ENCODE assay signal across 16 cellular contexts in the genomic region with DNA sequence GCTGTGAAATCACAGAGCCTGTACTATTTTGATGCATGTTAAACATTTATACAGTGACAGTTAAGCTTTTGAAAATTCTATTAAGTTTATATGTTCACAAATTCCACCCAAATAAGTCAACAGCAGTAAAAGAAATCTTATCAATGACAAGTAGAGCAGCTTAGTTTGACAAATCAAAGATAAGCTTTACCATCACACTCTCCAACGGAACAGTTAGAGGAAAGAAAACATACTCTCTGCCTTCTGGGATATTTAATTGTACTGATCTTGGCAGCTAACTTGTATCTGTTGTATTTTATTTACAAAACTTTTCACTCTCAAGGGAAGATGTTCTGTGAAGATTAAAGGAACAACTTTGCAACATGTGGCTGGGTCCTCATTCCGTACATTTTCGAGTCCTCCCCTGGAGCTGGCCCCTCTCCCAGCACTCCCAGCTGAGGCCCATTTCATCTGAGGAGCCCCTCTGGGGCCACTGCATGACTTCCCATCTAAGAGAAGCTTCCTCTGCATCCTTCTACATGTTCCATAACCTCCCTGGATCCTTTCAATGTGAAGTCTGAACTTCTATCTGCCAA.
DNase-seq lines count a peak whose midpoint lies in the region; ATAC-seq and TF ChIP-seq lines count a peak whose summit lies in the region.
"Had no signal": no experiment of that assay in that cellular context is flagged by ENCODE, and none has a peak within 500 bp of the region (broad histone marks: within the 10 kb centered on the region; RNA-seq: fewer than 3 reads in every experiment).

No MANE protein-coding gene starts in this region.

- H3K27ac Mint-ChIP-seq in mesothelial cell of epicardium, result peak overlapping the region; percentile 25
- H3K27ac Mint-ChIP-seq: activated T-helper 17 cell treated with anti-CD3 and anti-CD28 coated beads, Interleukin-2, amount 50 U/mL, for 72 hours had no signal

- no peak for ATAC-seq in HG03342 (IDR thresholded peaks at IDR 0.05; ENCODE audit: unreplicated experiment)
- ATAC-seq: activated T-helper 17 cell treated with anti-CD3 and anti-CD28 coated beads, Interleukin-2, amount 50 U/mL, for 72 hours had no signal

- no peak for TF ChIP-seq POLR2A in transverse colon (IDR thresholded peaks at IDR 0.05)

- H3K9me3 ChIP-seq in transverse colon, result no peaks in the 10 kb centered on the region
- H3K9me3 ChIP-seq: pancreas had no signal

- H3K27me3 ChIP-seq in transverse colon, result no peaks in the 10 kb centered on the region
- H3K27me3 ChIP-seq: pancreas had no signal

- no peak overlapping the region for H3K4me3 Mint-ChIP-seq in mesothelial cell of epicardium
- H3K4me3 Mint-ChIP-seq: activated T-helper 17 cell treated with anti-CD3 and anti-CD28 coated beads, Interleukin-2, amount 50 U/mL, for 72 hours had no signal

- DNase-seq in cardiac fibroblast (ENCODE audit: low read depth in 2 of 2) (peak; percentile 51 to 89), fibroblast of villous mesenchyme (ENCODE audit: low read depth) (peak; percentile 91), mesothelial cell of epicardium (ENCODE audit: low spot score in 2 of 2, unreplicated experiment in 2 of 2) (no peak), transverse colon (peak; percentile 39), cerebellar nuclear complex (lab: John Stamatoyannopoulos, UW) (no peak), dedifferentiated amniotic fluid mesenchymal stem cell (ENCODE audit: extremely low spot score) (no peak), midbrain (lab: John Stamatoyannopoulos, UW) (no peak)
- DNase-seq: activated CD8-positive, alpha-beta memory T cell treated with anti-CD3 and anti-CD28 coated beads for 24 hours; amniotic stem cell; HCEC 1CT; SW 1271; WERI-Rb-1 had no signal

- 0 to 44% methylated on average over 1 to 3 of the region's 3 CpGs for WGBS in transverse colon (ENCODE audit: low coverage in 1 of 2), 2 donors

- intact Hi-C loops in transverse colon (cut with DNase I; ENCODE audit: low total_unique reads), result no loop called here

- no peaks in the 10 kb centered on the region for H3K27me3 Mint-ChIP-seq in mesothelial cell of epicardium (ENCODE audit: low read depth)

- peak overlapping the region in 3 of 4 donors; percentile 0 to 58 (median 35) for H3K27ac ChIP-seq in transverse colon
- H3K27ac ChIP-seq: pancreas, WERI-Rb-1 had no signal

- TF ChIP-seq EP300 in transverse colon (IDR thresholded peaks at IDR 0.05; ENCODE audit: low read depth), result no peak

- H3K4me1 Mint-ChIP-seq in mesothelial cell of epicardium, result peaks cover 41% of the 10 kb centered on the region
- H3K4me1 Mint-ChIP-seq: activated T-helper 17 cell treated with anti-CD3 and anti-CD28 coated beads, Interleukin-2, amount 50 U/mL, for 72 hours had no signal

- TF ChIP-seq CTCF in cardiac fibroblast (IDR thresholded peaks at IDR 0.05; ENCODE audit: low read depth, low read length) (no peak), fibroblast of villous mesenchyme (IDR thresholded peaks at IDR 0.05; ENCODE audit: insufficient read depth, low read depth, low read length) (no peak), mesothelial cell of epicardium (IDR thresholded peaks at IDR 0.05; ENCODE audit: unreplicated experiment) (no peak), transverse colon (IDR thresholded peaks at IDR 0.05) (no peak)

- no peaks in the 10 kb centered on the region for H3K9me3 Mint-ChIP-seq in mesothelial cell of epicardium
- H3K9me3 Mint-ChIP-seq: activated T-helper 17 cell treated with anti-CD3 and anti-CD28 coated beads, Interleukin-2, amount 50 U/mL, for 72 hours had no signal

- H3K4me3 ChIP-seq in cardiac fibroblast (replicated peaks in 1 of 2; ENCODE audit: low read depth in 2 of 2, low read length in 2 of 2), result no peak overlapping the region
- no peak overlapping the region for H3K4me3 ChIP-seq in fibroblast of villous mesenchyme (ENCODE audit: low read depth, low read length)
- no peak overlapping the region for H3K4me3 ChIP-seq in transverse colon
- H3K4me3 ChIP-seq: coronary artery, pancreas had no signal

- H3K36me3 ChIP-seq in transverse colon, result peaks cover 0 to 16% (median 5%) of the 10 kb centered on the region in 4 donors

- peaks cover 16% of the 10 kb centered on the region for H3K36me3 Mint-ChIP-seq in mesothelial cell of epicardium

- peaks cover 0 to 24% (median 4%) of the 10 kb centered on the region in 4 donors for H3K4me1 ChIP-seq in transverse colon
- H3K4me1 ChIP-seq: pancreas had no signal

- in situ Hi-C loops in transverse colon (cut with MboI; ENCODE audit: low pct_ligation_motif_present in 1 of 4, low pct_unique_long_range_greater_than_20kb in 1 of 4, low sequenced_read_pairs in 3 of 4), result no loop called here

Comparison
In these comparisons a context has a peak if more than half of its experiments do, and no peak if none do; other contexts are left out.
1. DNase-seq: peak in cardiac fibroblast (2 of 2), fibroblast of villous mesenchyme (single experiment) and transverse colon (single experiment); none in mesothelial cell of epicardium (0 of 2), cerebellar nuclear complex (0 of 2), dedifferentiated amniotic fluid mesenchymal stem cell (single experiment) and midbrain (single experiment).